In the genomic region with DNA sequence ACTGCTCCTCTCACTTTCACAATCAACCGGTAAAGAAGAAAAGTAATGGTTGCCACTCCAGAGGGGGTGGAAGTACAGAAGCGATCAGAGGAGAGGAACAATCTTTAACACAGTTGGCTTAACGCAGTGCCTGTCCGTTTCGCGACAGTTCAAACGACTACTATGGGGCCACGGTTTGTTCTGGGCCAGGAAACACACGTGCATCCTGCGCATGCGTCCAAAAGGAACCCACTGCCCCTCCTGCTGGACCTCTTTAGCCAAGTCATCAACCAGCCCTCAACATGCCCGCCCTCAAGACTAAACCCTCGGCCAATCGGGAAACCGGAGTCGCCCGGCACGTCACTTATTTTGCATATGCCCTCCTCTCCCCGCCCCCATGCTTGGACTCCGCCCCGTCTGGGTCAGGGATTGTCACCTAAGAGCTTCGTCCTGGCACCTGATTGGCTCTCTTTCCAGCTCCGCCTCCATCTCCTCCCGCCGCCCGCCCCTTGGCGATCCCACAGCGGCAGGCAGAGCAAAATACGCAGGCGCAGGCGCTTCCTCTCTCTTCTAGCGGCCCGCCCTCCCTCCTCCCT, we compare ENCODE assay signal across 1 cellular context.
TF ChIP-seq lines count a peak whose summit lies in the region.

No MANE protein-coding gene starts in this region.

TF ChIP-seq in HepG2, 621 proteins besides CTCF, POLR2A, EP300 and RAD21 (continued from another document and continues in another):
- no peak for TF ChIP-seq LRRFIP1 (CRISPR knock-in tag; conservative IDR thresholded peaks at IDR 0.05)
- TF ChIP-seq, protein P1, sequence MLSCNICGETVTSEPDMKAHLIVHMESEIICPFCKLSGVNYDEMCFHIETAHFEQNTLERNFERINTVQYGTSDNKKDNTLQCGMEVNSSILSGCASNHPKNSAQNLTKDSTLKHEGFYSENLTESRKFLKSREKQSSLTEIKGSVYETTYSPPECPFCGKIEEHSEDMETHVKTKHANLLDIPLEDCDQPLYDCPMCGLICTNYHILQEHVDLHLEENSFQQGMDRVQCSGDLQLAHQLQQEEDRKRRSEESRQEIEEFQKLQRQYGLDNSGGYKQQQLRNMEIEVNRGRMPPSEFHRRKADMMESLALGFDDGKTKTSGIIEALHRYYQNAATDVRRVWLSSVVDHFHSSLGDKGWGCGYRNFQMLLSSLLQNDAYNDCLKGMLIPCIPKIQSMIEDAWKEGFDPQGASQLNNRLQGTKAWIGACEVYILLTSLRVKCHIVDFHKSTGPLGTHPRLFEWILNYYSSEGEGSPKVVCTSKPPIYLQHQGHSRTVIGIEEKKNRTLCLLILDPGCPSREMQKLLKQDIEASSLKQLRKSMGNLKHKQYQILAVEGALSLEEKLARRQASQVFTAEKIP (CRISPR knock-in tag; IDR thresholded peaks at IDR 0.05; ENCODE audit: borderline replicate concordance), result no peak
- TF ChIP-seq PCBP1 (IDR thresholded peaks at IDR 0.05; ENCODE audit: borderline replicate concordance, low read depth, low read length), result peak; percentile 98
- TF ChIP-seq MTERF4 (CRISPR knock-in tag; IDR thresholded peaks at IDR 0.05), result no peak
- TF ChIP-seq FOXO1 (CRISPR knock-in tag; IDR thresholded peaks at IDR 0.05), result no peak
- TF ChIP-seq ZNF256 (CRISPR knock-in tag; conservative IDR thresholded peaks at IDR 0.05), result no peak
- TF ChIP-seq ZNF747 (CRISPR knock-in tag; IDR thresholded peaks at IDR 0.05; ENCODE audit: borderline replicate concordance), result no peak; the same call in 1 of the 2 replicates
- no peak for TF ChIP-seq ATF7 (IDR thresholded peaks at IDR 0.05)
- TF ChIP-seq ATF7 (CRISPR knock-in tag; IDR thresholded peaks at IDR 0.05), result no peak
- no peak for TF ChIP-seq ZNF329 (CRISPR knock-in tag; IDR thresholded peaks at IDR 0.05; ENCODE audit: low read depth)
- TF ChIP-seq FLYWCH1 (CRISPR knock-in tag; IDR thresholded peaks at IDR 0.05), result no peak
- no peak for TF ChIP-seq FOXC1 (CRISPR knock-in tag; IDR thresholded peaks at IDR 0.05; ENCODE audit: borderline replicate concordance)
- TF ChIP-seq HDAC2 (CRISPR knock-in tag; IDR thresholded peaks at IDR 0.05), result peak; percentile 51; the same call in 1 of the 2 replicates
- TF ChIP-seq ZNF33A (CRISPR knock-in tag; IDR thresholded peaks at IDR 0.05; ENCODE audit: borderline replicate concordance), result no peak
- no peak for TF ChIP-seq FOXM1 (CRISPR knock-in tag; IDR thresholded peaks at IDR 0.05)
- TF ChIP-seq ZMAT5 (CRISPR knock-in tag; IDR thresholded peaks at IDR 0.05; ENCODE audit: borderline replicate concordance, low read depth), result no peak
- 0 out of 2 replicates have a peak, but pooled peaks have one; percentile 36 for TF ChIP-seq ZNF136 (CRISPR knock-in tag; IDR thresholded peaks at IDR 0.05; ENCODE audit: low read depth)
- TF ChIP-seq, protein P2, sequence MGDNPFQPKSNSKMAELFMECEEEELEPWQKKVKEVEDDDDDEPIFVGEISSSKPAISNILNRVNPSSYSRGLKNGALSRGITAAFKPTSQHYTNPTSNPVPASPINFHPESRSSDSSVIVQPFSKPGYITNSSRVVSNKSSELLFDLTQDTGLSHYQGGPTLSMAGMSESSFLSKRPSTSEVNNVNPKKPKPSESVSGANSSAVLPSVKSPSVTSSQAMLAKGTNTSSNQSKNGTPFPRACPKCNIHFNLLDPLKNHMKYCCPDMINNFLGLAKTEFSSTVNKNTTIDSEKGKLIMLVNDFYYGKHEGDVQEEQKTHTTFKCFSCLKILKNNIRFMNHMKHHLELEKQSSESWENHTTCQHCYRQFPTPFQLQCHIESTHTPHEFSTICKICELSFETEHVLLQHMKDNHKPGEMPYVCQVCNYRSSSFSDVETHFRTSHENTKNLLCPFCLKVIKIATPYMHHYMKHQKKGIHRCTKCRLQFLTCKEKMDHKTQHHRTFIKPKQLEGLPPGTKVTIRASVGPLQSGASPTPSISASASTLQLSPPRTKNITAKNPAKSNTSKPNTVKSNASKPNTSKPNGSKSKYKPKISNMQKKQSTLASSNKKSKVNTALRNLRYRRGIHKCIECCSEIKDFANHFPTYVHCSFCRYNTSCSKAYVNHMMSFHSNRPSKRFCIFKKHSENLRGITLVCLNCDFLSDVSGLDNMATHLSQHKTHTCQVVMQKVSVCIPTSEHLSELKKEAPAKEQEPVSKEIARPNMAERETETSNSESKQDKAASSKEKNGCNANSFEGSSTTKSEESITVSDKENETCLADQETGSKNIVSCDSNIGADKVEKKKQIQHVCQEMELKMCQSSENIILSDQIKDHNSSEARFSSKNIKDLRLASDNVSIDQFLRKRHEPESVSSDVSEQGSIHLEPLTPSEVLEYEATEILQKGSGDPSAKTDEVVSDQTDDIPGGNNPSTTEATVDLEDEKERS (CRISPR knock-in tag; IDR thresholded peaks at IDR 0.05), result peak; percentile 50; the same call in 1 of the 2 replicates
- TF ChIP-seq GPN1 (CRISPR knock-in tag; IDR thresholded peaks at IDR 0.05; ENCODE audit: borderline replicate concordance), result no peak
- TF ChIP-seq ARNTL (CRISPR knock-in tag; IDR thresholded peaks at IDR 0.05), result peak; percentile 89
- no peak for TF ChIP-seq SNRNP70 (IDR thresholded peaks at IDR 0.05; ENCODE audit: low read depth, low read length)
- peak; percentile 24; the same call in 1 of the 2 replicates for TF ChIP-seq FOSL2 (CRISPR knock-in tag; IDR thresholded peaks at IDR 0.05)
- TF ChIP-seq RAD51 (IDR thresholded peaks at IDR 0.05; ENCODE audit: borderline replicate concordance), result no peak
- no peak for TF ChIP-seq ZMYM3 (CRISPR knock-in tag; IDR thresholded peaks at IDR 0.05)
- TF ChIP-seq PITX1 (CRISPR knock-in tag; IDR thresholded peaks at IDR 0.05), result 0 out of 2 replicates have a peak, but pooled peaks have one; percentile 54
- no peak for TF ChIP-seq TFAP4 (IDR thresholded peaks at IDR 0.05; ENCODE audit: borderline replicate concordance, low read depth)
- no peak for TF ChIP-seq ZFP90 (CRISPR knock-in tag; IDR thresholded peaks at IDR 0.05; ENCODE audit: borderline replicate concordance)
- peak; percentile 96 for TF ChIP-seq BHLHE40 (IDR thresholded peaks at IDR 0.05; ENCODE audit: low read length)
- no peak for TF ChIP-seq EHMT2 (IDR thresholded peaks at IDR 0.05; ENCODE audit: borderline replicate concordance, low read depth, low read length)
- TF ChIP-seq ZNF142 (CRISPR knock-in tag; IDR thresholded peaks at IDR 0.05), result no peak; the same call in 1 of the 2 replicates
- no peak for TF ChIP-seq ZNF749 (CRISPR knock-in tag; IDR thresholded peaks at IDR 0.05; ENCODE audit: borderline replicate concordance)
- TF ChIP-seq AHR (CRISPR knock-in tag; IDR thresholded peaks at IDR 0.05), result no peak
- TF ChIP-seq SALL1 (CRISPR knock-in tag; IDR thresholded peaks at IDR 0.05), result peak; percentile 49
- TF ChIP-seq, protein P3, sequence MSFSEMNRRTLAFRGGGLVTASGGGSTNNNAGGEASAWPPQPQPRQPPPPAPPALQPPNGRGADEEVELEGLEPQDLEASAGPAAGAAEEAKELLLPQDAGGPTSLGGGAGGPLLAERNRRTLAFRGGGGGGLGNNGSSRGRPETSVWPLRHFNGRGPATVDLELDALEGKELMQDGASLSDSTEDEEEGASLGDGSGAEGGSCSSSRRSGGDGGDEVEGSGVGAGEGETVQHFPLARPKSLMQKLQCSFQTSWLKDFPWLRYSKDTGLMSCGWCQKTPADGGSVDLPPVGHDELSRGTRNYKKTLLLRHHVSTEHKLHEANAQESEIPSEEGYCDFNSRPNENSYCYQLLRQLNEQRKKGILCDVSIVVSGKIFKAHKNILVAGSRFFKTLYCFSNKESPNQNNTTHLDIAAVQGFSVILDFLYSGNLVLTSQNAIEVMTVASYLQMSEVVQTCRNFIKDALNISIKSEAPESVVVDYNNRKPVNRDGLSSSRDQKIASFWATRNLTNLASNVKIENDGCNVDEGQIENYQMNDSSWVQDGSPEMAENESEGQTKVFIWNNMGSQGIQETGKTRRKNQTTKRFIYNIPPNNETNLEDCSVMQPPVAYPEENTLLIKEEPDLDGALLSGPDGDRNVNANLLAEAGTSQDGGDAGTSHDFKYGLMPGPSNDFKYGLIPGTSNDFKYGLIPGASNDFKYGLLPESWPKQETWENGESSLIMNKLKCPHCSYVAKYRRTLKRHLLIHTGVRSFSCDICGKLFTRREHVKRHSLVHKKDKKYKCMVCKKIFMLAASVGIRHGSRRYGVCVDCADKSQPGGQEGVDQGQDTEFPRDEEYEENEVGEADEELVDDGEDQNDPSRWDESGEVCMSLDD (CRISPR knock-in tag; IDR thresholded peaks at IDR 0.05; ENCODE audit: borderline replicate concordance), result no peak
- TF ChIP-seq TCF12 (IDR thresholded peaks at IDR 0.05), result no peak
- TF ChIP-seq TCF12 (CRISPR knock-in tag; IDR thresholded peaks at IDR 0.05), result no peak
- no peak for TF ChIP-seq SMAD1 (CRISPR knock-in tag; IDR thresholded peaks at IDR 0.05; ENCODE audit: borderline replicate concordance, low read depth)
- TF ChIP-seq HNRNPLL (IDR thresholded peaks at IDR 0.05; ENCODE audit: low read depth, low read length, poor library complexity, severe bottlenecking), result peak; percentile 76
- peak; percentile 84 for TF ChIP-seq CREB1 (IDR thresholded peaks at IDR 0.05)
- peak; percentile 72 for TF ChIP-seq CREB1 (CRISPR knock-in tag; IDR thresholded peaks at IDR 0.05)
- peak; percentile 59; the same call in 1 of the 2 replicates for TF ChIP-seq ZNF556 (CRISPR knock-in tag; IDR thresholded peaks at IDR 0.05; ENCODE audit: borderline replicate concordance)
